Comparison of ENCODE assay signal across 1 cellular context in the genomic region with DNA sequence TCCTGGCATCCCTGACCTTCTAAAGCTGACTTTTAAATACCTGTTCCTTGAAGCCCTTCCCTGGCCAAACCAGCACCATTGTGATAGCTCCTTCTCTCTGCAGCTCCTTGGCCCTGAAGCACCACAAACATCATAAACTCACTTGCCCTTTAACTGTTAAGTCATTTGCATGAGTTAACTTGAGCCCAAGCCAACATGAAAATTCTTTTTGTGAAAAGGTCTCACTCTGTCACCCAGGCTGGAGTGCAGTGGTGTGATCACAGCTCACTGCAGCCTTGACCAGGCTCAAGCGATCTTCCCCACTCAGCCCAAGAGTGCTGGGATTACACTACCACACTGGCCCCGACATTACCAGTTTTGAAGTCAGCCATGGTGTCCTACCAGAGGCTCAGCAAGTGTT.
TF ChIP-seq lines count a peak whose summit lies in the region.

No MANE protein-coding gene starts in this region.

TF ChIP-seq in HepG2, 621 proteins besides CTCF, POLR2A, EP300 and RAD21 (continued from another document):
- no peak for TF ChIP-seq ZNF7 (CRISPR knock-in tag; IDR thresholded peaks at IDR 0.05)
- no peak for TF ChIP-seq NFKB2 (CRISPR knock-in tag; IDR thresholded peaks at IDR 0.05; ENCODE audit: borderline replicate concordance)
- no peak for TF ChIP-seq JUNB (CRISPR knock-in tag; IDR thresholded peaks at IDR 0.05; ENCODE audit: borderline replicate concordance)
- TF ChIP-seq, protein P1, sequence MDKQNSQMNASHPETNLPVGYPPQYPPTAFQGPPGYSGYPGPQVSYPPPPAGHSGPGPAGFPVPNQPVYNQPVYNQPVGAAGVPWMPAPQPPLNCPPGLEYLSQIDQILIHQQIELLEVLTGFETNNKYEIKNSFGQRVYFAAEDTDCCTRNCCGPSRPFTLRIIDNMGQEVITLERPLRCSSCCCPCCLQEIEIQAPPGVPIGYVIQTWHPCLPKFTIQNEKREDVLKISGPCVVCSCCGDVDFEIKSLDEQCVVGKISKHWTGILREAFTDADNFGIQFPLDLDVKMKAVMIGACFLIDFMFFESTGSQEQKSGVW (CRISPR knock-in tag; IDR thresholded peaks at IDR 0.05; ENCODE audit: borderline replicate concordance), result no peak
- no peak for TF ChIP-seq ZNF354B (CRISPR knock-in tag; IDR thresholded peaks at IDR 0.05)
- TF ChIP-seq, protein P2, sequence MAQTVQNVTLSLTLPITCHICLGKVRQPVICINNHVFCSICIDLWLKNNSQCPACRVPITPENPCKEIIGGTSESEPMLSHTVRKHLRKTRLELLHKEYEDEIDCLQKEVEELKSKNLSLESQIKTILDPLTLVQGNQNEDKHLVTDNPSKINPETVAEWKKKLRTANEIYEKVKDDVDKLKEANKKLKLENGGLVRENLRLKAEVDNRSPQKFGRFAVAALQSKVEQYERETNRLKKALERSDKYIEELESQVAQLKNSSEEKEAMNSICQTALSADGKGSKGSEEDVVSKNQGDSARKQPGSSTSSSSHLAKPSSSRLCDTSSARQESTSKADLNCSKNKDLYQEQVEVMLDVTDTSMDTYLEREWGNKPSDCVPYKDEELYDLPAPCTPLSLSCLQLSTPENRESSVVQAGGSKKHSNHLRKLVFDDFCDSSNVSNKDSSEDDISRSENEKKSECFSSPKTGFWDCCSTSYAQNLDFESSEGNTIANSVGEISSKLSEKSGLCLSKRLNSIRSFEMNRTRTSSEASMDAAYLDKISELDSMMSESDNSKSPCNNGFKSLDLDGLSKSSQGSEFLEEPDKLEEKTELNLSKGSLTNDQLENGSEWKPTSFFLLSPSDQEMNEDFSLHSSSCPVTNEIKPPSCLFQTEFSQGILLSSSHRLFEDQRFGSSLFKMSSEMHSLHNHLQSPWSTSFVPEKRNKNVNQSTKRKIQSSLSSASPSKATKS (CRISPR knock-in tag; IDR thresholded peaks at IDR 0.05), result no peak
- TF ChIP-seq MXD4 (CRISPR knock-in tag; IDR thresholded peaks at IDR 0.05), result no peak
- TF ChIP-seq NFE2 (CRISPR knock-in tag; IDR thresholded peaks at IDR 0.05), result no peak
